Comparison of ENCODE assay signal across 36 cellular contexts in the genomic region with DNA sequence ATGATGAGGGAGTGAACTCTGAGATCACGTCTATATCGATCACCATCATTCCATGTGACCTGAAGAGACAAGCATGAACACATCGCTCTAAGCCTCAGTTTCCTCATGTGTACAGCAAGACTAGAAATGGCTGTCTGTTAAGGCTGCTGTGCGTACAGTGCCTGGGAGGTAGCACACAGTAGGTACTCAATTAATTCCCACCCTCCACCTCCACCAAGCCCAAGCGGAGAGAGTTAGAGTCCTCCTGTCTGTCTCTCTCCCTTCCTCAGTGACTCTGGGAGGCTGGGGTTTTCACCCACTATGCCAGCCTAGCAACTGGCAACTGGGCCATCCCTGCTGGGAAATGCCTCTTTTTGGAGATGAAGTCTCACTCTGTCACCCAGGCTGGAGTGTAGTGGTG.
"Had no signal": no experiment of that assay in that cellular context is flagged by ENCODE, and none has a peak within 500 bp of the region (broad histone marks: within the 10 kb centered on the region; RNA-seq: fewer than 3 reads in every experiment).

No MANE protein-coding gene starts in this region.

- DNase-seq: Karpas-422, Kasumi-1, MG63, MM.1S, MV-4-11, NCI-H1048, NCI-H1092, NCI-H1092 treated with DMSO at 0.1 percent for 48 hours, NCI-H1105, NCI-H1105 treated with DMSO at 0.1 percent for 48 hours, NCI-H1417, NCI-H1417 treated with DMSO at 0.1 percent for 48 hours, NCI-H1436, NCI-H1436 treated with DMSO at 0.1 percent for 48 hours, NCI-H146, NCI-H1694, NCI-H1694 treated with DMSO at 0.1 percent for 48 hours, NCI-H187, NCI-H187 treated with DMSO at 0.1 percent for 48 hours, NCI-H1930, NCI-H2029, NCI-H2029 treated with DMSO at 0.1 percent for 48 hours, NCI-H2081, NCI-H2081 treated with DMSO at 0.1 percent for 48 hours, NCI-H2107, NCI-H2171, NCI-H2171 treated with DMSO at 0.1 percent for 48 hours, NCI-H2227 treated with DMSO at 0.1 percent for 48 hours, NCI-H226, NCI-H345, NCI-H446, NCI-H446 treated with DMSO at 0.1 percent for 48 hours, NCI-H510A, NCI-H510A treated with DMSO at 0.1 percent for 48 hours, NCI-H524, NCI-H524 treated with DMSO at 0.1 percent for 48 hours had no signal

- H3K36me3 ChIP-seq: MG63 had no signal

- H3K4me3 ChIP-seq: MG63 had no signal

- H3K9me3 ChIP-seq: MG63 had no signal
